In genomic region chr11:63671322-63672155, GRCh38 we compare ENCODE assay signal across 8 cellular contexts. TPM values are rescaled to one million over a fixed set of nuclear protein-coding genes. Genes with fewer than 3 reads are reported as not detected.
DNase-seq lines count a peak whose midpoint lies in the region; ATAC-seq and TF ChIP-seq lines count a peak whose summit lies in the region.

Gene ATL3 (minus strand): TSS chr11:63671376. CDS start chr11:63671335, 41 bp downstream.

- H3K4me3 ChIP-seq in liver (ENCODE audit: low read depth in 1 of 3, low read length in 3 of 3), result peak within 1 kb of the TSS; percentile 85 to 96 (median 85)

- peak; percentile 98 for DNase-seq in NCI-H748 (lab: John Stamatoyannopoulos, UW; ENCODE audit: unreplicated experiment)
- DNase-seq in activated CD4-positive, alpha-beta memory T cell treated with anti-CD3 and anti-CD28 coated beads for 36 hours, result peak; percentile 97
- peak; percentile 93 to 97 for DNase-seq in dermis microvascular lymphatic vessel endothelial cell (ENCODE audit: low read depth in 2 of 2)
- DNase-seq in stimulated activated CD4-positive, alpha-beta T cell treated with anti-CD3 and anti-CD28 coated beads, Interleukin-4, amount 100 ng/mL, for 1 hour, result peak; percentile 98

- CTCF ChIA-PET in activated CD4-positive, alpha-beta memory T cell treated with anti-CD3 and anti-CD28 coated beads for 36 hours (lab: Charles Lee), result interaction anchor here (1.0 to 3.7 kb wide), 6 partner anchors 10 to 96 kb away, joined by 3 to 19 read pairs (median 4); partner anchors contain the start of gene RTN3

- peak within 1 kb of the TSS; percentile 80 to 88 for H3K9ac ChIP-seq in liver (ENCODE audit: low read depth in 1 of 2, low read length in 2 of 2)

- intact Hi-C loops in activated CD4-positive, alpha-beta memory T cell treated with anti-CD3 and anti-CD28 coated beads for 36 hours (cut with micrococcal nuclease), result loop anchor here (1.0 to 5.0 kb wide), 2 partner anchors 10 to 141 kb away; partner anchors contain the start of genes RTN3 and SPINDOC

- WGBS in liver, result 11% methylated on average over 69 of the region's 69 CpGs

- peak within 1 kb of the TSS; percentile 85 for H3K4me3 Mint-ChIP-seq in activated CD4-positive, alpha-beta memory T cell treated with anti-CD3 and anti-CD28 coated beads for 36 hours

- TF ChIP-seq RAD21 in liver (IDR thresholded peaks at IDR 0.05), result peak in 1 of 2 donors; percentile 6

- no peaks in the 10 kb centered on the region for H3K27me3 Mint-ChIP-seq in activated CD4-positive, alpha-beta memory T cell treated with anti-CD3 and anti-CD28 coated beads for 36 hours

- POLR2A ChIA-PET in activated CD4-positive, alpha-beta memory T cell treated with anti-CD3 and anti-CD28 coated beads for 36 hours (lab: Charles Lee), result interaction anchor here (1.3 to 4.0 kb wide), 2 partner anchors 8 to 10 kb away, joined by 6 to 32 read pairs; partner anchors contain the start of gene RTN3

- peaks cover 2% of the 10 kb centered on the region for H3K36me3 Mint-ChIP-seq in activated CD4-positive, alpha-beta memory T cell treated with anti-CD3 and anti-CD28 coated beads for 36 hours

- TF ChIP-seq CTCF in C4-2B (conservative IDR thresholded peaks at IDR 0.05) (no peak), liver (IDR thresholded peaks at IDR 0.05; ENCODE audit: low read depth, low read length, missing input control) (no peak)

- H3K27me3 ChIP-seq in liver (ENCODE audit: control insufficient read depth in 4 of 4, insufficient read depth in 4 of 4, low read length in 3 of 4), result no peaks in the 10 kb centered on the region

- H3K27ac ChIP-seq in C4-2B, result peak within 1 kb of the TSS; percentile 96
- peak within 1 kb of the TSS; percentile 93 to 95 for H3K27ac ChIP-seq in liver (ENCODE audit: low read depth in 1 of 2, low read length in 2 of 2)

- ATAC-seq in GM19395 (IDR thresholded peaks at IDR 0.05; ENCODE audit: unreplicated experiment) (peak; percentile 90), HG03558 (IDR thresholded peaks at IDR 0.05; ENCODE audit: extremely low read depth, unreplicated experiment) (peak; percentile 78)

- peaks cover 5 to 11% (median 9%) of the 10 kb centered on the region in 4 donors for H3K4me1 ChIP-seq in liver (ENCODE audit: control insufficient read depth in 4 of 4, insufficient read depth in 4 of 4, low read length in 3 of 4)

- H3K9me3 Mint-ChIP-seq in activated CD4-positive, alpha-beta memory T cell treated with anti-CD3 and anti-CD28 coated beads for 36 hours, result no peaks in the 10 kb centered on the region

- no peaks in the 10 kb centered on the region for H3K9me3 ChIP-seq in liver (ENCODE audit: control insufficient read depth in 4 of 4, low read length in 3 of 4)

- H3K27ac Mint-ChIP-seq in activated CD4-positive, alpha-beta memory T cell treated with anti-CD3 and anti-CD28 coated beads for 36 hours, result peak within 1 kb of the TSS; percentile 90

- H3K4me1 Mint-ChIP-seq in activated CD4-positive, alpha-beta memory T cell treated with anti-CD3 and anti-CD28 coated beads for 36 hours (ENCODE audit: low read depth), result peaks cover 44% of the 10 kb centered on the region

- H3K36me3 ChIP-seq in liver (ENCODE audit: control insufficient read depth in 4 of 4, insufficient read depth in 3 of 4, low read depth in 1 of 4, low read length in 3 of 4), result peaks cover 0 to 2% (median 0%) of the 10 kb centered on the region in 4 donors

TF ChIP-seq in liver, 16 proteins besides CTCF, POLR2A, EP300 and RAD21:
- TF ChIP-seq SP1 (IDR thresholded peaks at IDR 0.05) (peak; percentile 58), GABPA (IDR thresholded peaks at IDR 0.05 in 1 of 2, conservative IDR thresholded peaks at IDR 0.05 in 1 of 2) (no peak), RXRA (IDR thresholded peaks at IDR 0.05) (no peak), HNF4A (conservative IDR thresholded peaks at IDR 0.05) (no peak), EGR1 (IDR thresholded peaks at IDR 0.05; ENCODE audit: low read depth in 2 of 2) (no peak), NR2F2 (IDR thresholded peaks at IDR 0.05) (no peak), YY1 (IDR thresholded peaks at IDR 0.05) (peak; percentile 50), JUND (IDR thresholded peaks at IDR 0.05) (no peak), ATF3 (IDR thresholded peaks at IDR 0.05) (no peak), FOXA1 (IDR thresholded peaks at IDR 0.05) (no peak), MAX (IDR thresholded peaks at IDR 0.05) (peak; percentile 93), FOXA2 (IDR thresholded peaks at IDR 0.05) (no peak), HNF4G (IDR thresholded peaks at IDR 0.05) (no peak), TAF1 (conservative IDR thresholded peaks at IDR 0.05) (peak; percentile 22), ZBTB33 (IDR thresholded peaks at IDR 0.05) (peak; percentile 17), REST (IDR thresholded peaks at IDR 0.05) (peak; percentile 36)

RNA-seq across cellular contexts. Expression of gene ATL3, which starts in this region (rescaled TPM):
- 10 to 100 TPM; 31.3 to 34.6 TPM for total RNA-seq in activated CD4-positive, alpha-beta memory T cell treated with anti-CD3 and anti-CD28 coated beads for 36 hours
- total RNA-seq in dermis microvascular lymphatic vessel endothelial cell (85.6 and 87.2 TPM in 2 replicates), liver (10 to 100 TPM; 24.5 to 33.6 TPM)
- polyA plus RNA-seq in liver, result 1 to 10 TPM; 5.9 to 7.9 TPM

Comparison
In these comparisons a context has a peak if more than half of its experiments do, and no peak if none do; other contexts are left out.
1. Peak in every context shown above with its lines: DNase-seq, ATAC-seq, H3K4me3 ChIP-seq and H3K27ac ChIP-seq.